10 cellular contexts compared by ENCODE assay signal in genomic region chr18:3211236-3211992, GRCh38. TPM values are rescaled to one million over a fixed set of nuclear protein-coding genes. Genes with fewer than 3 reads are reported as not detected.
DNase-seq lines count a peak whose midpoint lies in the region; ATAC-seq, FAIRE-seq and TF ChIP-seq lines count a peak whose summit lies in the region.
"Had no signal": no experiment of that assay in that cellular context is flagged by ENCODE, and none has a peak within 500 bp of the region (broad histone marks: within the 10 kb centered on the region; RNA-seq: fewer than 3 reads in every experiment).

No MANE protein-coding gene starts in this region.

- no peaks in the 10 kb centered on the region for H3K27me3 ChIP-seq in HepG2 (ENCODE audit: control insufficient read depth in 1 of 2, insufficient read depth in 2 of 2, low read length in 2 of 2)
- H3K27me3 ChIP-seq in smooth muscle cell (ENCODE audit: low read depth): no peaks in the 10 kb centered on the region

- CTCF ChIA-PET in HepG2 (lab: Yijun Ruan, JAX; ENCODE audit: low intra/inter-chr PET ratio, low total read pairs): no interaction called here
- CTCF ChIA-PET in activated CD4-positive, alpha-beta memory T cell treated with anti-CD3 and anti-CD28 coated beads, Interleukin-2, amount 10 ng/mL, durations not matched to agents 7 days and 5 days (lab: Charles Lee): interaction anchor here (0.6 kb wide), 1 partner anchor 13 kb away, joined by 3 read pairs; no protein-coding TSS in a partner anchor

- TF ChIP-seq POLR2A in HepG2 (IDR thresholded peaks at IDR 0.05; ENCODE audit: insufficient read depth in 1 of 2, low read depth in 2 of 2, low read length in 2 of 2): no peak

- peak overlapping the region; percentile 35; the same call in 1 of the 2 replicates for H3K9ac ChIP-seq in HepG2 (ENCODE audit: insufficient read depth, low read depth, low read length)
- no peak overlapping the region for H3K9ac ChIP-seq in smooth muscle cell (ENCODE audit: low read depth)

- H3K36me3 Mint-ChIP-seq in activated CD4-positive, alpha-beta memory T cell treated with anti-CD3 and anti-CD28 coated beads, Interleukin-2, amount 10 ng/mL, durations not matched to agents 7 days and 5 days (ENCODE audit: low read depth): no peaks in the 10 kb centered on the region

- H3K79me2 ChIP-seq in HepG2 (ENCODE audit: insufficient read depth, low read length) (no peaks in the 10 kb centered on the region), smooth muscle cell (ENCODE audit: low read depth) (no peaks in the 10 kb centered on the region)

- FAIRE-seq in HepG2 (lab: Jason Lieb, UNC): no peak

- H4K20me1 ChIP-seq in HepG2 (ENCODE audit: insufficient read depth, low read length): no peaks in the 10 kb centered on the region
- no peaks in the 10 kb centered on the region for H4K20me1 ChIP-seq in smooth muscle cell (ENCODE audit: low read depth)

- in situ Hi-C loops in HepG2 (cut with HindIII; ENCODE audit: extremely low pct_ligation_motif_present, low pct_unique_long_range_greater_than_20kb): no loop called here

- H3K36me3 ChIP-seq in HepG2 (replicated peaks in 1 of 2; ENCODE audit: control insufficient read depth in 1 of 2, insufficient read depth in 2 of 2, low read length in 2 of 2): no peaks in the 10 kb centered on the region
- H3K36me3 ChIP-seq in smooth muscle cell (ENCODE audit: low read depth): no peaks in the 10 kb centered on the region

- H3F3A ChIP-seq in smooth muscle cell (ENCODE audit: low read depth): no peaks in the 10 kb centered on the region

- H3K27ac Mint-ChIP-seq in activated CD4-positive, alpha-beta memory T cell treated with anti-CD3 and anti-CD28 coated beads, Interleukin-2, amount 10 ng/mL, durations not matched to agents 7 days and 5 days: no peak overlapping the region
- H3K27ac Mint-ChIP-seq: T-cell had no signal

- TF ChIP-seq EP300 in HepG2 (IDR thresholded peaks at IDR 0.05; ENCODE audit: low read depth in 2 of 2, low read length in 2 of 2): peak in 1 of 2 experiments; percentile 54; a peak in 1 of 4 replicates
- TF ChIP-seq EP300 in HepG2 (CRISPR knock-in tag; IDR thresholded peaks at IDR 0.05; ENCODE audit: borderline replicate concordance): no peak

- peaks cover 64% of the 10 kb centered on the region for H3K4me1 ChIP-seq in HepG2 (ENCODE audit: insufficient read depth, low read length)
- peaks cover 8% of the 10 kb centered on the region for H3K4me1 ChIP-seq in smooth muscle cell (ENCODE audit: low read depth)

- BruUV-seq in HepG2 (replicated peaks; lab: Mats Ljungman, UMichigan): no TSS peak

- H3K9me3 Mint-ChIP-seq in activated CD4-positive, alpha-beta memory T cell treated with anti-CD3 and anti-CD28 coated beads, Interleukin-2, amount 10 ng/mL, durations not matched to agents 7 days and 5 days: peaks cover 1% of the 10 kb centered on the region

- H3K4me2 ChIP-seq in HepG2 (ENCODE audit: low read depth, low read length) (peak overlapping the region; percentile 25), smooth muscle cell (peak overlapping the region; percentile 33)

- H3K4me3 Mint-ChIP-seq in activated CD4-positive, alpha-beta memory T cell treated with anti-CD3 and anti-CD28 coated beads, Interleukin-2, amount 10 ng/mL, durations not matched to agents 7 days and 5 days: no peak overlapping the region
- H3K4me3 Mint-ChIP-seq: T-cell had no signal

- H3K27me3 Mint-ChIP-seq in activated CD4-positive, alpha-beta memory T cell treated with anti-CD3 and anti-CD28 coated beads, Interleukin-2, amount 10 ng/mL, durations not matched to agents 7 days and 5 days: no peaks in the 10 kb centered on the region
- H3K27me3 Mint-ChIP-seq: T-cell had no signal

- TF ChIP-seq RAD21 in HepG2 (CRISPR knock-in tag; IDR thresholded peaks at IDR 0.05): no peak

- H3K27ac ChIP-seq in HepG2 (ENCODE audit: extremely low read length, insufficient read depth, low read length) (peak overlapping the region; percentile 63), smooth muscle cell (ENCODE audit: low read depth) (no peak overlapping the region)

- H3K4me1 Mint-ChIP-seq in activated CD4-positive, alpha-beta memory T cell treated with anti-CD3 and anti-CD28 coated beads, Interleukin-2, amount 10 ng/mL, durations not matched to agents 7 days and 5 days: peaks cover 20% of the 10 kb centered on the region

- DNase-seq in NCI-H2227 (lab: John Stamatoyannopoulos, UW; ENCODE audit: unreplicated experiment) (peak; percentile 61), choroid plexus epithelial cell (ENCODE audit: low read depth) (peak; percentile 82), HepG2 (ENCODE audit: low spot score) (peak; percentile 69), smooth muscle cell (lab: John Stamatoyannopoulos, UW; ENCODE audit: unreplicated experiment) (no peak), NCI-H146 treated with DMSO at 0.1 percent for 48 hours (lab: John Stamatoyannopoulos, UW; ENCODE audit: unreplicated experiment) (no peak), NCI-H2196 (lab: John Stamatoyannopoulos, UW; ENCODE audit: unreplicated experiment) (no peak)
- no peak for DNase-seq in activated CD4-positive, alpha-beta memory T cell treated with anti-CD3 and anti-CD28 coated beads, Interleukin-2, amount 10 ng/mL, durations not matched to agents 7 days and 5 days
- DNase-seq: GDM1, NCI-H2171 treated with DMSO at 0.1 percent for 48 hours, T-cell had no signal

- intact Hi-C loops in HepG2 (cut with micrococcal nuclease; ENCODE audit: unreplicated experiment): no loop called here

- TF ChIP-seq CTCF in choroid plexus epithelial cell (conservative IDR thresholded peaks at IDR 0.05; ENCODE audit: low read depth, low read length) (no peak), HepG2 (CRISPR knock-in tag; IDR thresholded peaks at IDR 0.05) (no peak), smooth muscle cell (IDR thresholded peaks at IDR 0.05; ENCODE audit: borderline replicate concordance, insufficient read depth, poor library complexity, severe bottlenecking) (no peak)

- 47% methylated on average over 5 of the region's 5 CpGs for WGBS in HepG2 (ENCODE audit: low lambda C conversion rate)
- 65% methylated on average over 5 of the region's 5 CpGs for WGBS in smooth muscle cell (ENCODE audit: low lambda C conversion rate)

- ATAC-seq in HepG2: peak; percentile 87
- ATAC-seq: T-cell had no signal

- H2AFZ ChIP-seq in HepG2 (ENCODE audit: low read length) (no peak overlapping the region), smooth muscle cell (ENCODE audit: low read depth) (peak overlapping the region; percentile 31)

- no peaks in the 10 kb centered on the region for H3K9me3 ChIP-seq in HepG2 (ENCODE audit: low read length)
- H3K9me3 ChIP-seq in smooth muscle cell (replicated peaks; ENCODE audit: low read depth): no peaks in the 10 kb centered on the region

- POLR2A ChIA-PET in HepG2 (lab: Yijun Ruan, JAX): interaction anchor here (0.8 to 2.4 kb wide), 2 partner anchors 36 to 257 kb away, joined by 3 to 9 read pairs; partner anchors contain the start of gene MYL12A
- POLR2A ChIA-PET in activated CD4-positive, alpha-beta memory T cell treated with anti-CD3 and anti-CD28 coated beads, Interleukin-2, amount 10 ng/mL, durations not matched to agents 7 days and 5 days (lab: Charles Lee): no interaction called here

- H3K4me3 ChIP-seq in choroid plexus epithelial cell (ENCODE audit: low read depth, low read length): no peak overlapping the region
- no peak overlapping the region for H3K4me3 ChIP-seq in HepG2 (replicated peaks in 1 of 3; ENCODE audit: insufficient read depth in 1 of 3, low read depth in 2 of 3, low read length in 3 of 3)
- no peak overlapping the region for H3K4me3 ChIP-seq in smooth muscle cell

RNA-seq across cellular contexts. Expression of gene MYOM1, which starts 8.4 kb away (rescaled TPM):
- 0.46 and 1.0 TPM in 2 replicates for total RNA-seq in HepG2 (2016; rRNA removed; fragmentation: Illumina TruSeq; extraction: Trizol)
- 0.35 and 1.3 TPM in 2 replicates for total RNA-seq in HepG2 (2016; cell fraction: cytosol; rRNA removed; fragmentation: Illumina TruSeq; extraction: Trizol; ENCODE audit: low read depth)
- total RNA-seq in HepG2 (2016; cell fraction: insoluble cytoplasmic fraction; rRNA removed; fragmentation: Illumina TruSeq; extraction: Trizol): 0.97 and 0.98 TPM in 2 replicates
- 0.49 and 0.76 TPM in 2 replicates for total RNA-seq in HepG2 (2016; cell fraction: membrane; rRNA removed; fragmentation: Illumina TruSeq; extraction: Trizol)
- 0.47 and 1.3 TPM in 2 replicates for total RNA-seq in HepG2 (2016; cell fraction: nucleus; rRNA removed; fragmentation: Illumina TruSeq; extraction: Trizol)
- polyA plus RNA-seq in HepG2 (2011; rRNA removed): 0.98 and 1.6 TPM in 2 replicates
- polyA plus RNA-seq in HepG2 (2011; cell fraction: cytosol; rRNA removed): 1.0 and 1.4 TPM in 2 replicates
- 3.6 and 4.1 TPM in 2 replicates for polyA plus RNA-seq in HepG2 (2011; cell fraction: nucleus; rRNA removed)
- polyA plus RNA-seq in HepG2 (2012): 2.6 and 3.3 TPM in 2 replicates
- polyA plus RNA-seq in HepG2 (2016; cell fraction: cytosol; fragmentation: Illumina TruSeq; extraction: Trizol; ENCODE audit: low read depth): 0.16 and 0.17 TPM in 2 replicates
- 0.60 and 0.63 TPM in 2 replicates for polyA plus RNA-seq in HepG2 (2016; cell fraction: insoluble cytoplasmic fraction; fragmentation: Illumina TruSeq; extraction: Trizol; ENCODE audit: low read depth)
- 0.25 and 0.37 TPM in 2 replicates for polyA plus RNA-seq in HepG2 (2016; cell fraction: membrane; fragmentation: Illumina TruSeq; extraction: Trizol; ENCODE audit: low read depth)
- polyA plus RNA-seq in HepG2 (2016; cell fraction: nucleus; fragmentation: Illumina TruSeq; extraction: Trizol; ENCODE audit: insufficient read depth, low read depth): 1.1 and 1.2 TPM in 2 replicates
- 0.75 and 0.82 TPM in 2 replicates for polyA minus RNA-seq in HepG2 (2011; rRNA and poly(A)+ RNA removed; ENCODE audit: low replicate concordance)
- polyA minus RNA-seq in HepG2 (2011; cell fraction: cytosol; rRNA and poly(A)+ RNA removed): 0.89 and 0.97 TPM in 2 replicates
- 2.8 and 4.2 TPM in 2 replicates for polyA minus RNA-seq in HepG2 (2011; cell fraction: nucleus; rRNA and poly(A)+ RNA removed)
- 0.40 and 0.54 TPM in 2 replicates for total RNA-seq in smooth muscle cell
- 0.20 and 0.87 TPM in 2 replicates for polyA plus RNA-seq in smooth muscle cell
- total RNA-seq in activated CD4-positive, alpha-beta memory T cell treated with anti-CD3 and anti-CD28 coated beads, Interleukin-2, amount 10 ng/mL, durations not matched to agents 7 days and 5 days: 1 to 10 TPM; 1.7 to 2.4 TPM

RNA-seq across cellular contexts. Expression of gene MYL12A, which starts 36.2 kb away (rescaled TPM):
- total RNA-seq in HepG2 (2016; rRNA removed; fragmentation: Illumina TruSeq; extraction: Trizol): 277 and 357 TPM in 2 replicates
- total RNA-seq in HepG2 (2016; cell fraction: cytosol; rRNA removed; fragmentation: Illumina TruSeq; extraction: Trizol; ENCODE audit: low read depth): 95.1 and 97.4 TPM in 2 replicates
- 277 and 377 TPM in 2 replicates for total RNA-seq in HepG2 (2016; cell fraction: insoluble cytoplasmic fraction; rRNA removed; fragmentation: Illumina TruSeq; extraction: Trizol)
- 78.5 and 96.6 TPM in 2 replicates for total RNA-seq in HepG2 (2016; cell fraction: membrane; rRNA removed; fragmentation: Illumina TruSeq; extraction: Trizol)
- total RNA-seq in HepG2 (2016; cell fraction: nucleus; rRNA removed; fragmentation: Illumina TruSeq; extraction: Trizol): 143 and 145 TPM in 2 replicates
- 243 and 261 TPM in 2 replicates for polyA plus RNA-seq in HepG2 (2011; rRNA removed)
- polyA plus RNA-seq in HepG2 (2011; cell fraction: cytosol; rRNA removed): 156 and 261 TPM in 2 replicates
- polyA plus RNA-seq in HepG2 (2011; cell fraction: nucleus; rRNA removed): 65.4 and 82.9 TPM in 2 replicates
- 263 and 319 TPM in 2 replicates for polyA plus RNA-seq in HepG2 (2012)
- 53.2 and 57.8 TPM in 2 replicates for polyA plus RNA-seq in HepG2 (2016; cell fraction: cytosol; fragmentation: Illumina TruSeq; extraction: Trizol; ENCODE audit: low read depth)
- polyA plus RNA-seq in HepG2 (2016; cell fraction: insoluble cytoplasmic fraction; fragmentation: Illumina TruSeq; extraction: Trizol; ENCODE audit: low read depth): 305 and 333 TPM in 2 replicates
- 53.7 and 63.8 TPM in 2 replicates for polyA plus RNA-seq in HepG2 (2016; cell fraction: membrane; fragmentation: Illumina TruSeq; extraction: Trizol; ENCODE audit: low read depth)
- polyA plus RNA-seq in HepG2 (2016; cell fraction: nucleus; fragmentation: Illumina TruSeq; extraction: Trizol; ENCODE audit: insufficient read depth, low read depth): 156 and 160 TPM in 2 replicates
- 91.9 and 99.7 TPM in 2 replicates for polyA minus RNA-seq in HepG2 (2011; rRNA and poly(A)+ RNA removed; ENCODE audit: low replicate concordance)
- polyA minus RNA-seq in HepG2 (2011; cell fraction: cytosol; rRNA and poly(A)+ RNA removed): 172 and 198 TPM in 2 replicates
- polyA minus RNA-seq in HepG2 (2011; cell fraction: nucleus; rRNA and poly(A)+ RNA removed): 130 and 202 TPM in 2 replicates
- 777 and 802 TPM in 2 replicates for total RNA-seq in smooth muscle cell
- 915 and 953 TPM in 2 replicates for polyA plus RNA-seq in smooth muscle cell
- 1,000 to 10,000 TPM; 1,118 to 1,119 TPM for total RNA-seq in activated CD4-positive, alpha-beta memory T cell treated with anti-CD3 and anti-CD28 coated beads, Interleukin-2, amount 10 ng/mL, durations not matched to agents 7 days and 5 days

RNA-seq across cellular contexts. Expression of gene MYL12B, which starts 50.5 kb away (rescaled TPM):
- 340 and 475 TPM in 2 replicates for total RNA-seq in HepG2 (2016; rRNA removed; fragmentation: Illumina TruSeq; extraction: Trizol)
- total RNA-seq in HepG2 (2016; cell fraction: cytosol; rRNA removed; fragmentation: Illumina TruSeq; extraction: Trizol; ENCODE audit: low read depth): 118 and 121 TPM in 2 replicates
- total RNA-seq in HepG2 (2016; cell fraction: insoluble cytoplasmic fraction; rRNA removed; fragmentation: Illumina TruSeq; extraction: Trizol): 344 and 488 TPM in 2 replicates
- 130 and 135 TPM in 2 replicates for total RNA-seq in HepG2 (2016; cell fraction: membrane; rRNA removed; fragmentation: Illumina TruSeq; extraction: Trizol)
- 113 and 117 TPM in 2 replicates for total RNA-seq in HepG2 (2016; cell fraction: nucleus; rRNA removed; fragmentation: Illumina TruSeq; extraction: Trizol)
- polyA plus RNA-seq in HepG2 (2011; rRNA removed): 238 and 265 TPM in 2 replicates
- 202 and 250 TPM in 2 replicates for polyA plus RNA-seq in HepG2 (2011; cell fraction: cytosol; rRNA removed)
- 45.6 and 55.4 TPM in 2 replicates for polyA plus RNA-seq in HepG2 (2011; cell fraction: nucleus; rRNA removed)
- 212 and 213 TPM in 2 replicates for polyA plus RNA-seq in HepG2 (2012)
- 96.0 and 108 TPM in 2 replicates for polyA plus RNA-seq in HepG2 (2016; cell fraction: cytosol; fragmentation: Illumina TruSeq; extraction: Trizol; ENCODE audit: low read depth)
- polyA plus RNA-seq in HepG2 (2016; cell fraction: insoluble cytoplasmic fraction; fragmentation: Illumina TruSeq; extraction: Trizol; ENCODE audit: low read depth): 470 and 496 TPM in 2 replicates
- polyA plus RNA-seq in HepG2 (2016; cell fraction: membrane; fragmentation: Illumina TruSeq; extraction: Trizol; ENCODE audit: low read depth): 102 and 106 TPM in 2 replicates
- 168 and 175 TPM in 2 replicates for polyA plus RNA-seq in HepG2 (2016; cell fraction: nucleus; fragmentation: Illumina TruSeq; extraction: Trizol; ENCODE audit: insufficient read depth, low read depth)
- 114 and 173 TPM in 2 replicates for polyA minus RNA-seq in HepG2 (2011; rRNA and poly(A)+ RNA removed; ENCODE audit: low replicate concordance)
- 94.2 and 95.6 TPM in 2 replicates for polyA minus RNA-seq in HepG2 (2011; cell fraction: cytosol; rRNA and poly(A)+ RNA removed)
- 30.6 and 55.3 TPM in 2 replicates for polyA minus RNA-seq in HepG2 (2011; cell fraction: nucleus; rRNA and poly(A)+ RNA removed)
- 368 and 427 TPM in 2 replicates for total RNA-seq in smooth muscle cell
- 498 TPM in 2 replicates for polyA plus RNA-seq in smooth muscle cell
- total RNA-seq in activated CD4-positive, alpha-beta memory T cell treated with anti-CD3 and anti-CD28 coated beads, Interleukin-2, amount 10 ng/mL, durations not matched to agents 7 days and 5 days: 100 to 1,000 TPM; 371 to 378 TPM

Comparison
In these comparisons a context has a peak if more than half of its experiments do, and no peak if none do; other contexts are left out.
1. DNase-seq: peak in NCI-H2227 (single experiment), choroid plexus epithelial cell (single experiment) and HepG2 (single experiment); none in smooth muscle cell (single experiment), NCI-H146 treated with DMSO at 0.1 percent for 48 hours (single experiment), activated CD4-positive, alpha-beta memory T cell treated with anti-CD3 and anti-CD28 coated beads, Interleukin-2, amount 10 ng/mL, durations not matched to agents 7 days and 5 days (single experiment) and NCI-H2196 (single experiment).